8 cellular contexts compared by ENCODE assay signal in the genomic region with DNA sequence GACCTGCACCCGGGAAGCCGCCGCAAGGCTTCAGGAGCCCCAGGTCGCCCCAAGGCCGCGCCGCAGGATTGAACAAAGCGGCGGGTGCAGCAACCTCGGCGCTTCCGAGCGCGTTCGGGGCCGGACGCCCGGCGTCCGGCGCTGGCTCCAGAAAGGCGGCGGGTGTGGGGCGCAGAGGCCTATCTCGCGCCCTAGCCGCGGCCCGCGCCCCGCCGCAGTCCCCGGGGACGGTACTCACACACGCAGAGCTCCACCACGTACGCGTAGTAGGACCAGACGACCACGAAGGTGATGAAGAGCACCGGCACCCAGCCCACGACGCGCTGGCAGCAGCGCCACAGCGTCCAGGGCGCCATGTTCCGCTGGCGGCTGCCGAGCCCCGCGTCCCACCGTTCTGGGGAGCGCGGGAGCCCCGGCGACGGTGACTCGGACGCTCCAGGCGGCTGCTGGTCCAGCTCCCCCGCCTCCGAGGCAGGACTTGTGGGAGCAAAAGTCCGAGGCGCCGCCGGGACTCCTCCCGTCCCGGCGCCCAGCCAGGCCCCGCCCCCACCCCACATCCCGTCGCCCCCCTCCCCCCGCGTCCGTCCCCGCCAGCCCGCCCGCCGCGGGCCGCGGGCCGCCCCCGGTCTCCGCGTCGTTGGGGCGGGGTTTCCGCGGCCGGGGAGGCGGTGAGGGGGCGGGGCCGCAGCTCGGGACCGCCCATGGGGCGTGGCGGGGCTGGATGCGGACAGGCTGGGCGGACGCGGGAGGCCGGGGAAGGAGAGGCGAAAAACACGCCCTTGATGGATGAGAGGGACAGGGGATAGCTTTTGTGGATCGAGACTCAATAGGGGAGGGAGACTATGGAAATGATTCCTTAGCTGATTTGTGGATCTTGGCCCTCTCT. TPM values are rescaled to one million over a fixed set of nuclear protein-coding genes. Genes with fewer than 3 reads are reported as not detected.
DNase-seq lines count a peak whose midpoint lies in the region; TF ChIP-seq lines count a peak whose summit lies in the region.

A gene with protein sequence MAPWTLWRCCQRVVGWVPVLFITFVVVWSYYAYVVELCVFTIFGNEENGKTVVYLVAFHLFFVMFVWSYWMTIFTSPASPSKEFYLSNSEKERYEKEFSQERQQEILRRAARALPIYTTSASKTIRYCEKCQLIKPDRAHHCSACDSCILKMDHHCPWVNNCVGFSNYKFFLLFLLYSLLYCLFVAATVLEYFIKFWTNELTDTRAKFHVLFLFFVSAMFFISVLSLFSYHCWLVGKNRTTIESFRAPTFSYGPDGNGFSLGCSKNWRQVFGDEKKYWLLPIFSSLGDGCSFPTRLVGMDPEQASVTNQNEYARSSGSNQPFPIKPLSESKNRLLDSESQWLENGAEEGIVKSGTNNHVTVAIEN (minus strand): TSS at position 488 of the 886 bp plus-strand sequence. CDS start 132 bp downstream, at position 356.

- H2AFZ ChIP-seq in GM23248 (peak within 1 kb of the TSS; percentile 78), SK-N-SH (ENCODE audit: low read depth) (peak within 1 kb of the TSS; percentile 93)

- in situ Hi-C loops in GM23248 (cut with MboI): no loop called here

- 1 to 2% methylated on average over 56 to 94 of the region's 107 CpGs for WGBS in GM23248 (ENCODE audit: low coverage in 1 of 2, low lambda C conversion rate in 2 of 2, missing lambda C conversion rate in 2 of 2), 2 experiments
- WGBS in SK-N-SH (ENCODE audit: low lambda C conversion rate): 3% methylated on average over 26 of the region's 107 CpGs
- 0% methylated on average over 7 of the region's 107 CpGs for WGBS in suprapubic skin

- H3K27ac ChIP-seq in GM23248 (peak within 1 kb of the TSS; percentile 61), SK-N-SH (ENCODE audit: low read depth in 2 of 2, low read length in 1 of 2) (peak within 1 kb of the TSS; percentile 72 to 89), suprapubic skin (peak within 1 kb of the TSS; percentile 90)

- CTCF ChIA-PET in SK-N-SH (lab: Yijun Ruan, JAX): interaction anchor here (0.7 to 3.8 kb wide), 4 partner anchors 9 to 167 kb away, joined by 3 to 15 read pairs (median 5); no protein-coding TSS in a partner anchor

- H3K79me2 ChIP-seq in GM23248 (ENCODE audit: insufficient read depth) (peaks cover 46% of the 10 kb centered on the region), SK-N-SH (ENCODE audit: insufficient read depth) (peaks cover 46% of the 10 kb centered on the region)

- H3K4me1 ChIP-seq in GM23248 (ENCODE audit: insufficient read depth) (peaks cover 11% of the 10 kb centered on the region; the same call in 1 of the 2 replicates), SK-N-SH (ENCODE audit: control insufficient read depth in 1 of 2, insufficient read depth in 2 of 2, low read depth in 1 of 2, low read length in 1 of 2) (peaks cover 2 to 7% of the 10 kb centered on the region in 2 experiments; a peak in 3 of 4 replicates), suprapubic skin (peaks cover 25% of the 10 kb centered on the region)

- TF ChIP-seq POLR2A in suprapubic skin (IDR thresholded peaks at IDR 0.05): peak in 1 of 2 donors; percentile 57

- H3K9ac ChIP-seq in GM23248: peak within 1 kb of the TSS; percentile 86
- H3K9ac ChIP-seq in SK-N-SH: peak within 1 kb of the TSS; percentile 88

- H3K4me2 ChIP-seq in GM23248 (ENCODE audit: unreplicated experiment) (peak within 1 kb of the TSS; percentile 87), SK-N-SH (peak within 1 kb of the TSS; percentile 75)

- H3K36me3 ChIP-seq in GM23248 (ENCODE audit: low read depth): no peaks in the 10 kb centered on the region
- peaks cover 0 to 4% of the 10 kb centered on the region in 2 experiments for H3K36me3 ChIP-seq in SK-N-SH (replicated peaks in 1 of 2; ENCODE audit: control insufficient read depth in 1 of 2, insufficient read depth in 2 of 2, low read length in 1 of 2)
- no peaks in the 10 kb centered on the region for H3K36me3 ChIP-seq in suprapubic skin

- H3K9me2 ChIP-seq in GM23248 (ENCODE audit: insufficient read depth): no peaks in the 10 kb centered on the region
- no peaks in the 10 kb centered on the region for H3K9me2 ChIP-seq in SK-N-SH

- no peaks in the 10 kb centered on the region for H3K27me3 ChIP-seq in GM23248 (replicated peaks; ENCODE audit: insufficient read depth)
- H3K27me3 ChIP-seq in SK-N-SH (ENCODE audit: insufficient read depth): no peaks in the 10 kb centered on the region
- no peaks in the 10 kb centered on the region for H3K27me3 ChIP-seq in suprapubic skin

- DNase-seq in ELF-1 (ENCODE audit: low read depth, low spot score): peak; percentile 73
- peak; percentile 94 for DNase-seq in GM23248
- no peak for DNase-seq in LNCaP clone FGC (ENCODE audit: low read depth)
- DNase-seq in SK-N-SH: peak; percentile 99
- DNase-seq in activated naive CD4-positive, alpha-beta T cell treated with anti-CD3 and anti-CD28 coated beads, Interleukin-2, amount 50 U/mL, for 16 hours: peak; percentile 88
- DNase-seq in germinal center (ENCODE audit: low spot score): peak; percentile 96
- peak; percentile 90 for DNase-seq in occipital lobe (lab: John Stamatoyannopoulos, UW)
- peak; percentile 92 for DNase-seq in suprapubic skin (ENCODE audit: low spot score in 2 of 2)

- no peak for TF ChIP-seq EP300 in SK-N-SH (IDR thresholded peaks at IDR 0.05; ENCODE audit: borderline replicate concordance in 1 of 2, low read depth in 1 of 2, low read length in 1 of 2)
- no peak for TF ChIP-seq EP300 in suprapubic skin (IDR thresholded peaks at IDR 0.05)

- H3F3A ChIP-seq in GM23248 (ENCODE audit: insufficient read depth): peaks cover 6% of the 10 kb centered on the region; the same call in 1 of the 2 replicates
- H3F3A ChIP-seq in SK-N-SH (replicated peaks; ENCODE audit: insufficient read depth): peaks cover 7% of the 10 kb centered on the region

- POLR2A ChIA-PET in SK-N-SH (lab: Yijun Ruan, JAX): interaction anchor here (0.6 to 1.0 kb wide), 3 partner anchors 12 to 283 kb away, joined by 3 to 4 read pairs (median 4); a partner anchor contains a TSS

- H3K9me3 ChIP-seq in GM23248 (ENCODE audit: low read depth) (no peaks in the 10 kb centered on the region), SK-N-SH (no peaks in the 10 kb centered on the region), suprapubic skin (no peaks in the 10 kb centered on the region)

- peak within 1 kb of the TSS; percentile 81 for H3K4me3 ChIP-seq in GM23248
- H3K4me3 ChIP-seq in LNCaP clone FGC (ENCODE audit: low read depth, low read length): peak within 1 kb of the TSS; percentile 91
- H3K4me3 ChIP-seq in SK-N-SH (ENCODE audit: low read depth in 2 of 2, low read length in 1 of 2): peak within 1 kb of the TSS; percentile 95 to 97
- H3K4me3 ChIP-seq in suprapubic skin: peak within 1 kb of the TSS; percentile 99

- TF ChIP-seq CTCF in LNCaP clone FGC (IDR thresholded peaks at IDR 0.05; ENCODE audit: control insufficient read depth, extremely low read depth, insufficient read depth) (no peak), SK-N-SH (IDR thresholded peaks at IDR 0.05) (no peak), suprapubic skin (IDR thresholded peaks at IDR 0.05) (no peak)

- no peak for TF ChIP-seq RAD21 in SK-N-SH (IDR thresholded peaks at IDR 0.05; ENCODE audit: low read length)

- H4K20me1 ChIP-seq in GM23248 (ENCODE audit: insufficient read depth) (no peaks in the 10 kb centered on the region), SK-N-SH (ENCODE audit: insufficient read depth) (peaks cover 7% of the 10 kb centered on the region; the same call in 1 of the 2 replicates)

TF ChIP-seq in SK-N-SH, 30 proteins besides CTCF, POLR2A, EP300 and RAD21:
- TF ChIP-seq POLR2AphosphoS5 (IDR thresholded peaks at IDR 0.05; ENCODE audit: low read depth, low read length): peak; percentile 52
- TF ChIP-seq FOXJ3 (CRISPR knock-in tag; IDR thresholded peaks at IDR 0.05): no peak
- TF ChIP-seq MXI1 (IDR thresholded peaks at IDR 0.05; ENCODE audit: low read depth, low read length): 0 out of 2 replicates have a peak, but pooled peaks have one; percentile 25
- peak; percentile 71; the same call in 1 of the 2 replicates for TF ChIP-seq TAF1 (IDR thresholded peaks at IDR 0.05; ENCODE audit: borderline replicate concordance, low read depth, low read length)
- TF ChIP-seq RFX5 (IDR thresholded peaks at IDR 0.05; ENCODE audit: low read length): no peak

RNA-seq across cellular contexts. Expression of the gene that starts here (rescaled TPM):
- total RNA-seq in GM23248 (2014; rRNA removed; shearing (Covaris generic)): 65.3 and 82.6 TPM in 2 replicates
- polyA plus RNA-seq in GM23248 (2016; fragmentation: Nextera tagmentation; extraction: Ambion mirVana): 40.0 and 41.1 TPM in 2 replicates
- polyA plus RNA-seq in SK-N-SH (2012; rRNA removed): 8.7 and 10.6 TPM in 2 replicates
- polyA plus RNA-seq in SK-N-SH (2012; cell fraction: cytosol; rRNA removed): 14.2 and 18.5 TPM in 2 replicates
- polyA plus RNA-seq in SK-N-SH (2012; cell fraction: nucleus; rRNA removed): 3.9 and 5.9 TPM in 2 replicates
- 159 TPM for total RNA-seq in occipital lobe
- total RNA-seq in suprapubic skin: 10 to 100 TPM; 48.2 to 92.9 (median 69.5) TPM
